ENCODE assay signal across 21 cellular contexts in the genomic region with DNA sequence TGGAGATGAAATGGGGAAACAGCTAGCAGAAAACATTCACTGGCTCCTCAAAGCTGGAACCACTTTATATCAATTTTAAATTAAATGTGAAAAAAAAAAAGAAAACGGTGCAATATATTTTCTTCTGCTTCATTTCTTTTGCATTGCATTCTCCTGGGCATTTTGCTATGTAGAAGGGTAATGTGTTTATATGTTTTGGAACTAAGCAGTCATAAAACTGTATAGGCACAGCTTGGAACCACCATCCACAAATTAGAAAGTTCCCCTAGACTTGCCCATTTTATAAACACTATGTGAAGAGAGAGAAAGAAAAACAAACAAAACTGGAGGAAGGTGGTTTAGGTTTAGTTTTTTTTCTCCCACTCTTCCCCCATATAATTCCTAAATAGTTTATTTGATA.
"Had no signal": no experiment of that assay in that cellular context is flagged by ENCODE, and none has a peak within 500 bp of the region (broad histone marks: within the 10 kb centered on the region; RNA-seq: fewer than 3 reads in every experiment).

No MANE protein-coding gene starts in this region.

- H3K36me3 Mint-ChIP-seq: mesothelial cell of epicardium; naive thymus-derived CD4-positive, alpha-beta T cell had no signal

- ATAC-seq: gastrocnemius medialis; heart right ventricle; left cardiac atrium; left lung; left ventricle myocardium superior; lower lobe of right lung; naive thymus-derived CD4-positive, alpha-beta T cell had no signal

- H3K4me1 Mint-ChIP-seq: mesothelial cell of epicardium; naive thymus-derived CD4-positive, alpha-beta T cell had no signal

- H3K4me3 ChIP-seq: colonic mucosa, dorsolateral prefrontal cortex, esophagus muscularis mucosa, gastrocnemius medialis, heart right ventricle, left lung, lower lobe of right lung had no signal

- H3K36me3 ChIP-seq: colonic mucosa, esophagus muscularis mucosa, gastrocnemius medialis, heart right ventricle, left lung, lower lobe of right lung had no signal

- DNase-seq: colonic mucosa; cortex of kidney; dorsolateral prefrontal cortex; effector CD4-positive, alpha-beta T cell; effector memory CD4-positive, alpha-beta T cell; foreskin fibroblast; foreskin melanocyte; gastrocnemius medialis; glutamatergic neuron; head of caudate nucleus; heart right ventricle; hippocampal formation; left cardiac atrium; left lung; left ventricle myocardium superior; lower lobe of right lung; mesenchymal stem cell; naive thymus-derived CD4-positive, alpha-beta T cell had no signal

- H3K27ac ChIP-seq: colonic mucosa, dorsolateral prefrontal cortex, esophagus muscularis mucosa, gastrocnemius medialis, heart right ventricle, left lung, lower lobe of right lung had no signal

- H3K9me3 Mint-ChIP-seq: mesothelial cell of epicardium had no signal

- H3K27me3 Mint-ChIP-seq: dendritic cell treated with granulocyte-macrophage colony-stimulating factor and Interleukin-4, amounts not matched to agents 40 ng/mL and 50 ng/mL, for 4 days had no signal

- H3K9me3 ChIP-seq: colonic mucosa, esophagus muscularis mucosa, gastrocnemius medialis, heart right ventricle, left lung, lower lobe of right lung had no signal

- H3K4me1 ChIP-seq: colonic mucosa, gastrocnemius medialis, heart right ventricle, left lung, lower lobe of right lung had no signal

- H3K4me3 Mint-ChIP-seq: dendritic cell treated with granulocyte-macrophage colony-stimulating factor and Interleukin-4, amounts not matched to agents 40 ng/mL and 50 ng/mL, for 4 days; mesothelial cell of epicardium; naive thymus-derived CD4-positive, alpha-beta T cell had no signal

- H3K27ac Mint-ChIP-seq: dendritic cell treated with granulocyte-macrophage colony-stimulating factor and Interleukin-4, amounts not matched to agents 40 ng/mL and 50 ng/mL, for 4 days; mesothelial cell of epicardium; naive thymus-derived CD4-positive, alpha-beta T cell had no signal
